In the genomic region with DNA sequence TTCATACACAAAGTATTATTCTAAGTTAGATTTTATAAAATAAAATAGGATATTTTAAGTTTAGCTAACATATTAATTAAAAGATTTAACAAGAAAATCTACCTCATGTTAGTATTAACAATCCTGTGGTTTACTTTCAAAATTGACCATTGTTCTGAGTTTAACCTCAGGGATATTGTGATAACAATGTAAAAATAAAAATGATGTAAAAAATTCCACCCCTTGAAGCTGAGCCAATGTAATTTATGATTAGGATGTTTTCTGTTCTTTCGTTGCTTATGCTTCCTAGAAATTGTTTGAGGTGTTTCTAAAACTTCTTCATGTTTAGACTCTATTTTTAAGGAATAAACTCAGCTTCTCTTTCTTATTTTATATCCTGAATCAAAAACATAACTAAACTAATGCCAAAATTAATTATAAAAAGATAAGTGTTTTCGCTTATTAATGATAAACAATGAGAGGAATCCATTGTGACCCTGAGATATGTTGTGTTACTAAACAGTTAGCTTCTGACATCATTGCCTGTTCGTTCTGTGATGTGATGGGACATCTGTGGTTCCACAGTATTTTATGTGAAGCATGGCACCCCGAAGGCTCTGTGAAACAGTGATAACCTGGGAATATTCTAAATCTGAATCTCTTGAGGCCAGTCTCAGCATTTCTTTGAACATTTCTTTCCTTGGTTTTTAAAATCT, we compare ENCODE assay signal across 14 cellular contexts.
"Had no signal": no experiment of that assay in that cellular context is flagged by ENCODE, and none has a peak within 500 bp of the region (broad histone marks: within the 10 kb centered on the region; RNA-seq: fewer than 3 reads in every experiment).

No MANE protein-coding gene starts in this region.

- H3K4me3 Mint-ChIP-seq: activated CD4-positive, alpha-beta memory T cell treated with anti-CD3 and anti-CD28 coated beads, Interleukin-2, amount 10 ng/mL, durations not matched to agents 7 days and 5 days; activated CD8-positive, alpha-beta memory T cell treated with anti-CD3 and anti-CD28 coated beads, Interleukin-2, amount 10 ng/mL, durations not matched to agents 7 days and 5 days; activated naive CD8-positive, alpha-beta T cell; naive thymus-derived CD4-positive, alpha-beta T cell; stimulated activated memory B cell treated with anti-CD40 and anti-IgM and Interleukin-4, amounts not matched to agents 10 μg/mL and 1 μg/mL and 100 μg/mL, for 72 hours had no signal

- H3K4me3 ChIP-seq: gastroesophageal sphincter, heart left ventricle, sigmoid colon, spleen had no signal

- H3K36me3 ChIP-seq: gastroesophageal sphincter, heart left ventricle, sigmoid colon, spleen had no signal

- DNase-seq: activated CD4-positive, alpha-beta memory T cell treated with anti-CD3 and anti-CD28 coated beads, Interleukin-2, amount 10 ng/mL, durations not matched to agents 7 days and 5 days; activated CD4-positive, alpha-beta T cell treated with anti-CD3 and anti-CD28 coated beads for 48 hours; activated CD4-positive, CD25-positive, alpha-beta regulatory T cell; activated CD8-positive, alpha-beta memory T cell treated with anti-CD3 and anti-CD28 coated beads, Interleukin-2, amount 10 ng/mL, durations not matched to agents 7 days and 5 days; heart left ventricle; mesenchymal stem cell; naive thymus-derived CD4-positive, alpha-beta T cell; sigmoid colon; spleen; stimulated activated CD4-positive, alpha-beta T cell treated with anti-CD3 and anti-CD28 coated beads, Interleukin-4, amount 100 ng/mL, for 4 hours; T1000 had no signal

- H3K4me1 Mint-ChIP-seq: activated CD4-positive, alpha-beta memory T cell treated with anti-CD3 and anti-CD28 coated beads, Interleukin-2, amount 10 ng/mL, durations not matched to agents 7 days and 5 days; activated CD8-positive, alpha-beta memory T cell treated with anti-CD3 and anti-CD28 coated beads, Interleukin-2, amount 10 ng/mL, durations not matched to agents 7 days and 5 days; naive thymus-derived CD4-positive, alpha-beta T cell; stimulated activated memory B cell treated with anti-CD40 and anti-IgM and Interleukin-4, amounts not matched to agents 10 μg/mL and 1 μg/mL and 100 μg/mL, for 72 hours had no signal

- ATAC-seq: activated CD8-positive, alpha-beta memory T cell treated with anti-CD3 and anti-CD28 coated beads, Interleukin-2, amount 10 ng/mL, durations not matched to agents 7 days and 5 days; gastroesophageal sphincter; heart left ventricle; naive thymus-derived CD4-positive, alpha-beta T cell; stimulated activated memory B cell treated with anti-CD40 and anti-IgM and Interleukin-4, amounts not matched to agents 10 μg/mL and 1 μg/mL and 100 μg/mL, for 72 hours had no signal

- H3K27me3 Mint-ChIP-seq: activated CD4-positive, alpha-beta memory T cell treated with anti-CD3 and anti-CD28 coated beads, Interleukin-2, amount 10 ng/mL, durations not matched to agents 7 days and 5 days; activated naive CD8-positive, alpha-beta T cell; stimulated activated memory B cell treated with anti-CD40 and anti-IgM and Interleukin-4, amounts not matched to agents 10 μg/mL and 1 μg/mL and 100 μg/mL, for 72 hours had no signal

- H3K4me1 ChIP-seq: gastroesophageal sphincter, spleen had no signal

- H3K27ac Mint-ChIP-seq: activated CD4-positive, alpha-beta memory T cell treated with anti-CD3 and anti-CD28 coated beads, Interleukin-2, amount 10 ng/mL, durations not matched to agents 7 days and 5 days; activated CD8-positive, alpha-beta memory T cell treated with anti-CD3 and anti-CD28 coated beads, Interleukin-2, amount 10 ng/mL, durations not matched to agents 7 days and 5 days; activated naive CD8-positive, alpha-beta T cell; naive thymus-derived CD4-positive, alpha-beta T cell; stimulated activated memory B cell treated with anti-CD40 and anti-IgM and Interleukin-4, amounts not matched to agents 10 μg/mL and 1 μg/mL and 100 μg/mL, for 72 hours had no signal

- H3K9me3 ChIP-seq: gastroesophageal sphincter, sigmoid colon, spleen had no signal

- H3K36me3 Mint-ChIP-seq: activated CD8-positive, alpha-beta memory T cell treated with anti-CD3 and anti-CD28 coated beads, Interleukin-2, amount 10 ng/mL, durations not matched to agents 7 days and 5 days; activated naive CD8-positive, alpha-beta T cell; naive thymus-derived CD4-positive, alpha-beta T cell; stimulated activated memory B cell treated with anti-CD40 and anti-IgM and Interleukin-4, amounts not matched to agents 10 μg/mL and 1 μg/mL and 100 μg/mL, for 72 hours had no signal

- H3K9me3 Mint-ChIP-seq: activated CD4-positive, alpha-beta memory T cell treated with anti-CD3 and anti-CD28 coated beads, Interleukin-2, amount 10 ng/mL, durations not matched to agents 7 days and 5 days; stimulated activated memory B cell treated with anti-CD40 and anti-IgM and Interleukin-4, amounts not matched to agents 10 μg/mL and 1 μg/mL and 100 μg/mL, for 72 hours had no signal

- H3K27ac ChIP-seq: gastroesophageal sphincter, sigmoid colon, spleen had no signal

- H3K27me3 ChIP-seq: gastroesophageal sphincter, heart left ventricle, sigmoid colon, spleen had no signal
